1 cellular context compared by ENCODE assay signal in genomic region chr11:14317659-14318325, GRCh38.
TF ChIP-seq lines count a peak whose summit lies in the region.

No MANE protein-coding gene starts in this region.

TF ChIP-seq in HepG2, 621 proteins besides CTCF, POLR2A, EP300 and RAD21:
- TF ChIP-seq CEBPB (IDR thresholded peaks at IDR 0.05; ENCODE audit: borderline replicate concordance, low read depth, low read length) (0 out of 2 replicates have a peak, but pooled peaks have one; percentile 6), ZNF776 (CRISPR knock-in tag; IDR thresholded peaks at IDR 0.05) (no peak)
